In genomic region chr16:2238396-2239230, GRCh38 we compare ENCODE assay signal across 13 cellular contexts. TPM values are rescaled to one million over a fixed set of nuclear protein-coding genes. Genes with fewer than 3 reads are reported as not detected.
A peak's percentile ranks its signal among the peaks of the same experiment; 100 is the strongest.
DNase-seq lines count a peak whose midpoint lies in the region; ATAC-seq, FAIRE-seq and TF ChIP-seq lines count a peak whose summit lies in the region.
"Had no signal": no experiment of that assay in that cellular context is flagged by ENCODE, and none has a peak within 500 bp of the region (broad histone marks: within the 10 kb centered on the region; RNA-seq: fewer than 3 reads in every experiment).

No MANE protein-coding gene starts in this region.

- TF ChIP-seq EP300 in SK-N-SH (IDR thresholded peaks at IDR 0.05; ENCODE audit: borderline replicate concordance in 1 of 2, low read depth in 1 of 2, low read length in 1 of 2) (no peak), H1 (IDR thresholded peaks at IDR 0.05; ENCODE audit: borderline replicate concordance in 1 of 2, low read depth in 2 of 2, low read length in 2 of 2) (no peak)

- no peak overlapping the region for H2BK15ac ChIP-seq in H1 (ENCODE audit: low read length)

- no peak overlapping the region for H3K14ac ChIP-seq in H1 (ENCODE audit: insufficient read length)

- no peak overlapping the region for H3K27ac Mint-ChIP-seq in stimulated activated memory B cell treated with anti-CD40 and anti-IgM and Interleukin-4, amounts not matched to agents 10 μg/mL and 1 μg/mL and 100 μg/mL, for 72 hours
- H3K27ac Mint-ChIP-seq: natural killer cell had no signal

- no peak overlapping the region for H2BK20ac ChIP-seq in H1 (ENCODE audit: low read length)

- peak in 1 of 2 experiments; percentile 16; a peak in 2 of 3 replicates for TF ChIP-seq POLR2A in H1 (IDR thresholded peaks at IDR 0.05; ENCODE audit: control extremely low read depth in 1 of 2, low read depth in 2 of 2, low read length in 2 of 2)

- H3K36me3 ChIP-seq in SK-N-SH (replicated peaks in 1 of 2; ENCODE audit: control insufficient read depth in 1 of 2, insufficient read depth in 2 of 2, low read length in 1 of 2) (peaks cover 8 to 36% of the 10 kb centered on the region in 2 experiments), H1 (ENCODE audit: control insufficient read depth in 2 of 4, insufficient read depth in 4 of 4, low read length in 3 of 4) (peaks cover 9 to 32% (median 13%) of the 10 kb centered on the region in 4 experiments; a peak in 7 of 8 replicates)

- no peaks in the 10 kb centered on the region for H3K27me3 ChIP-seq in SK-N-SH (ENCODE audit: insufficient read depth)
- H3K27me3 ChIP-seq in H1 (replicated peaks in 1 of 4; ENCODE audit: control insufficient read depth in 3 of 4, extremely low read depth in 1 of 4, insufficient read depth in 3 of 4, low read length in 3 of 4): peaks cover 4 to 20% (median 16%) of the 10 kb centered on the region in 4 experiments; a peak in 6 of 7 replicates
- H3K27me3 ChIP-seq: SJCRH30 had no signal

- H2AFZ ChIP-seq in SK-N-SH (ENCODE audit: low read depth) (no peak overlapping the region), H1 (ENCODE audit: low read length) (no peak overlapping the region)

- H2BK120ac ChIP-seq in H1 (replicated peaks; ENCODE audit: low read depth, low read length): no peak overlapping the region

- H4K20me1 ChIP-seq in SK-N-SH (ENCODE audit: insufficient read depth): no peaks in the 10 kb centered on the region
- peaks cover 0 to 18% of the 10 kb centered on the region in 2 experiments for H4K20me1 ChIP-seq in H1 (replicated peaks in 1 of 2; ENCODE audit: control insufficient read depth in 1 of 2, insufficient read depth in 2 of 2, low read length in 2 of 2)

- no peak overlapping the region for H3K56ac ChIP-seq in H1 (replicated peaks; ENCODE audit: insufficient read length, low read depth, low read length)

- no peak overlapping the region for H2AK5ac ChIP-seq in H1 (ENCODE audit: low read depth, low read length)

- H3K4ac ChIP-seq in H1 (replicated peaks; ENCODE audit: insufficient read length, low read depth, low read length): no peak overlapping the region

- H4K8ac ChIP-seq in H1 (ENCODE audit: extremely low read depth, insufficient read depth, low read length): peak overlapping the region; percentile 28; the same call in 1 of the 2 replicates

- CTCF ChIA-PET in SK-N-SH (lab: Yijun Ruan, JAX): interaction anchor here (0.9 to 1.2 kb wide), 2 partner anchors 13 to 235 kb away, joined by 5 read pairs; partner anchors contain the start of gene ECI1
- CTCF ChIA-PET in H1 (lab: Charles Lee; ENCODE audit: partially characterized antibody): interaction anchor here (0.6 to 1.8 kb wide), 11 partner anchors 8 to 190 kb away, joined by 3 to 11 read pairs (median 4); partner anchors contain the start of gene ECI1

- H2BK12ac ChIP-seq in H1 (ENCODE audit: low read depth, low read length): no peak overlapping the region

- no peak overlapping the region for H3K23ac ChIP-seq in H1 (ENCODE audit: insufficient read length)

- no peaks in the 10 kb centered on the region for H3K9me3 Mint-ChIP-seq in stimulated activated memory B cell treated with anti-CD40 and anti-IgM and Interleukin-4, amounts not matched to agents 10 μg/mL and 1 μg/mL and 100 μg/mL, for 72 hours
- H3K9me3 Mint-ChIP-seq: natural killer cell had no signal

- no peaks in the 10 kb centered on the region; the same call in 1 of the 2 replicates for H3K79me1 ChIP-seq in H1 (ENCODE audit: low read depth, low read length)

- no peaks in the 10 kb centered on the region for H3K9me2 ChIP-seq in SK-N-SH

- H3K36me3 Mint-ChIP-seq in stimulated activated memory B cell treated with anti-CD40 and anti-IgM and Interleukin-4, amounts not matched to agents 10 μg/mL and 1 μg/mL and 100 μg/mL, for 72 hours: peaks cover 38% of the 10 kb centered on the region
- H3K36me3 Mint-ChIP-seq: natural killer cell had no signal

- H4K91ac ChIP-seq in H1 (replicated peaks; ENCODE audit: insufficient read length, low read length): no peak overlapping the region

- H3K27ac ChIP-seq in SK-N-SH (ENCODE audit: low read depth in 2 of 2, low read length in 1 of 2) (no peak overlapping the region), H1 (ENCODE audit: low read depth, low read length) (no peak overlapping the region)
- H3K27ac ChIP-seq: SJCRH30 had no signal

- TF ChIP-seq CTCF in SK-N-SH (IDR thresholded peaks at IDR 0.05): no peak
- TF ChIP-seq CTCF in H1 (IDR thresholded peaks at IDR 0.05; ENCODE audit: control extremely low read depth in 1 of 3, insufficient read depth in 1 of 3, low read depth in 1 of 3, low read length in 3 of 3): peak in 1 of 3 experiments; percentile 20; a peak in 1 of 4 replicates

- DNase-seq in SK-N-SH (peak; percentile 41), H1 (ENCODE audit: low read depth in 1 of 2, low spot score in 2 of 2) (peak in 1 of 2 experiments; percentile 67)
- DNase-seq in activated CD4-positive, alpha-beta T cell treated with anti-CD3 and anti-CD28 coated beads for 4 hours: no peak
- DNase-seq: ACHN, activated T-cell treated with anti-CD3 and anti-CD28 coated beads for 4 hours, amygdala, natural killer cell, NCI-H526 treated with DMSO at 0.1 percent for 48 hours, SJCRH30 had no signal

- no peak for FAIRE-seq in H1 (lab: Jason Lieb, UNC)
- FAIRE-seq: H54 had no signal

- H3F3A ChIP-seq in SK-N-SH (replicated peaks; ENCODE audit: insufficient read depth): peaks cover 10% of the 10 kb centered on the region

- H3K4me3 Mint-ChIP-seq in stimulated activated memory B cell treated with anti-CD40 and anti-IgM and Interleukin-4, amounts not matched to agents 10 μg/mL and 1 μg/mL and 100 μg/mL, for 72 hours: no peak overlapping the region
- H3K4me3 Mint-ChIP-seq: natural killer cell had no signal

- H3K9me3 ChIP-seq in SK-N-SH (no peaks in the 10 kb centered on the region), H1 (ENCODE audit: insufficient read depth in 2 of 2, low read depth in 1 of 2, low read length in 1 of 2) (no peaks in the 10 kb centered on the region)
- H3K9me3 ChIP-seq: SJCRH30 had no signal

- no peak for TF ChIP-seq RAD21 in SK-N-SH (IDR thresholded peaks at IDR 0.05; ENCODE audit: low read length)
- peak in 1 of 2 experiments; percentile 22; a peak in 1 of 4 replicates for TF ChIP-seq RAD21 in H1 (IDR thresholded peaks at IDR 0.05 in 1 of 2, conservative IDR thresholded peaks at IDR 0.05 in 1 of 2; ENCODE audit: low read depth in 2 of 2, low read length in 2 of 2)

- H4K5ac ChIP-seq in H1 (ENCODE audit: insufficient read length, low read depth, low read length): no peak overlapping the region

- H3K27me3 Mint-ChIP-seq in stimulated activated memory B cell treated with anti-CD40 and anti-IgM and Interleukin-4, amounts not matched to agents 10 μg/mL and 1 μg/mL and 100 μg/mL, for 72 hours: no peaks in the 10 kb centered on the region

- H3K4me1 Mint-ChIP-seq in stimulated activated memory B cell treated with anti-CD40 and anti-IgM and Interleukin-4, amounts not matched to agents 10 μg/mL and 1 μg/mL and 100 μg/mL, for 72 hours: no peaks in the 10 kb centered on the region
- H3K4me1 Mint-ChIP-seq: natural killer cell had no signal

- H3K79me2 ChIP-seq in SK-N-SH (ENCODE audit: insufficient read depth): no peaks in the 10 kb centered on the region
- no peaks in the 10 kb centered on the region for H3K79me2 ChIP-seq in H1 (ENCODE audit: control insufficient read depth in 1 of 2, insufficient read depth in 2 of 2, low read length in 2 of 2)

- H3K23me2 ChIP-seq in H1 (ENCODE audit: low read depth, low read length): peaks cover 16% of the 10 kb centered on the region; the same call in 1 of the 2 replicates

- H3K4me3 ChIP-seq in SK-N-SH (ENCODE audit: low read depth in 2 of 2, low read length in 1 of 2) (no peak overlapping the region), H1 (ENCODE audit: extremely low read depth in 1 of 4, insufficient read depth in 2 of 4, low read depth in 3 of 4, low read length in 4 of 4) (no peak overlapping the region)
- H3K4me3 ChIP-seq: SJCRH30 had no signal

- no peak overlapping the region for H2BK5ac ChIP-seq in H1 (ENCODE audit: low read depth, low read length)

- H3K4me2 ChIP-seq in SK-N-SH (no peak overlapping the region), H1 (ENCODE audit: insufficient read depth in 1 of 2, low read depth in 2 of 2, low read length in 2 of 2) (peak overlapping the region; percentile 8 to 78; a peak in 3 of 4 replicates)

- no peak overlapping the region for H3K18ac ChIP-seq in H1 (ENCODE audit: extremely low read depth, low read length)

- POLR2A ChIA-PET in SK-N-SH (lab: Yijun Ruan, JAX): interaction anchor here (1.0 to 1.9 kb wide), 2 partner anchors 8 to 13 kb away, joined by 3 to 5 read pairs; partner anchors contain the start of gene ECI1
- POLR2A ChIA-PET in H1 (lab: Charles Lee; ENCODE audit: partially characterized antibody): interaction anchor here (0.6 to 8.6 kb wide), 20 partner anchors 11 to 277 kb away, joined by 3 to 181 read pairs (median 5); partner anchors contain the start of genes BRICD5, E4F1, ECI1 and TEDC2

- no peak overlapping the region for H3K9ac ChIP-seq in SK-N-SH
- H3K9ac ChIP-seq in H1 (replicated peaks in 1 of 4; ENCODE audit: extremely low read depth in 1 of 4, low read depth in 3 of 4, low read length in 3 of 4): no peak overlapping the region

- WGBS in SK-N-SH (ENCODE audit: low lambda C conversion rate): 87% methylated on average over 4 of the region's 22 CpGs
- WGBS in H1 (ENCODE audit: extremely low coverage in 1 of 2, insufficient coverage in 1 of 2, insufficient read length in 1 of 2, insufficient replicate concordance in 2 of 2, low coverage in 1 of 2, low lambda C conversion rate in 2 of 2, missing lambda C conversion rate in 1 of 2), 2 experiments: 64% methylated on average over 21 of the region's 22 CpGs; no CpG with 5 or more reads in 1 of the 2 experiments

- no peak for ATAC-seq in SK-N-SH treated with all-trans-retinoic acid at 6 μM for 48 hours
- ATAC-seq in stimulated activated memory B cell treated with anti-CD40 and anti-IgM and Interleukin-4, amounts not matched to agents 10 μg/mL and 1 μg/mL and 100 μg/mL, for 72 hours: peak; percentile 35
- ATAC-seq in HG03457 (IDR thresholded peaks at IDR 0.05; ENCODE audit: unreplicated experiment): no peak
- ATAC-seq: natural killer cell had no signal

- H3K4me1 ChIP-seq in SK-N-SH (ENCODE audit: control insufficient read depth in 1 of 2, insufficient read depth in 2 of 2, low read depth in 1 of 2, low read length in 1 of 2) (peaks cover 0 to 3% of the 10 kb centered on the region in 2 experiments; a peak in 1 of 4 replicates), H1 (replicated peaks in 1 of 4; ENCODE audit: control insufficient read depth in 3 of 4, insufficient read depth in 4 of 4, low read length in 3 of 4) (peaks cover 0 to 19% (median 10%) of the 10 kb centered on the region in 4 experiments; a peak in 5 of 7 replicates)
- H3K4me1 ChIP-seq: SJCRH30 had no signal

RNA-seq across cellular contexts. Expression of gene DNASE1L2, which starts 2.4 kb away (rescaled TPM):
- polyA plus RNA-seq in SK-N-SH (2012; rRNA removed): 2.4 and 2.5 TPM in 2 replicates
- polyA plus RNA-seq in SK-N-SH (2012; cell fraction: cytosol; rRNA removed): 0.31 and 0.63 TPM in 2 replicates
- polyA plus RNA-seq in SK-N-SH (2012; cell fraction: nucleus; rRNA removed): 15.1 and 20.3 TPM in 2 replicates
- 0.19 and 0.35 TPM in 2 replicates for total RNA-seq in H1 (2021; fragmentation: NEBNext Ultra II Directional; extraction: Animal tissue kit (Norgen Biotek cat#: 25700))
- polyA plus RNA-seq in H1 (2011; rRNA removed): 0.75 and 0.97 TPM in 2 replicates
- polyA plus RNA-seq in H1 (2011; cell fraction: cytosol; rRNA removed): 0.41 TPM
- polyA plus RNA-seq in H1 (2011; cell fraction: nucleus; rRNA removed): 2.0 TPM
- 0.20 to 0.64 TPM (median 0.42 TPM) in 4 replicates for polyA plus RNA-seq in H1 (2012, experiment 1 of 2)
- polyA plus RNA-seq in H1 (2012, experiment 2 of 2): 0.24 TPM
- 0.28 TPM for polyA plus RNA-seq in H1 (2013, experiment 1 of 2)
- 0.22 TPM for polyA plus RNA-seq in H1 (2013, experiment 2 of 2)
- 0.09 and 0.12 TPM in 2 replicates for polyA minus RNA-seq in H1 (2011; rRNA and poly(A)+ RNA removed)
- polyA minus RNA-seq in H1 (2011; cell fraction: cytosol; rRNA and poly(A)+ RNA removed): not detected
- polyA minus RNA-seq in H1 (2011; cell fraction: nucleus; rRNA and poly(A)+ RNA removed): 0.60 TPM

RNA-seq across cellular contexts. Expression of gene ECI1, which starts 12.8 kb away (rescaled TPM):
- polyA plus RNA-seq in SK-N-SH (2012; rRNA removed) (53.3 and 61.8 TPM in 2 replicates), H1 (2011; rRNA removed) (151 and 154 TPM in 2 replicates)
- 25.8 and 38.7 TPM in 2 replicates for polyA plus RNA-seq in SK-N-SH (2012; cell fraction: cytosol; rRNA removed)
- 72.9 and 107 TPM in 2 replicates for polyA plus RNA-seq in SK-N-SH (2012; cell fraction: nucleus; rRNA removed)
- total RNA-seq in H1 (2021; fragmentation: NEBNext Ultra II Directional; extraction: Animal tissue kit (Norgen Biotek cat#: 25700)): 79.5 and 80.0 TPM in 2 replicates
- 133 TPM for polyA plus RNA-seq in H1 (2011; cell fraction: cytosol; rRNA removed)
- polyA plus RNA-seq in H1 (2011; cell fraction: nucleus; rRNA removed): 128 TPM
- 67.8 to 120 TPM (median 104 TPM) in 4 replicates for polyA plus RNA-seq in H1 (2012, experiment 1 of 2)
- 83.0 TPM for polyA plus RNA-seq in H1 (2012, experiment 2 of 2)
- 59.9 TPM for polyA plus RNA-seq in H1 (2013, experiment 1 of 2)
- 52.9 TPM for polyA plus RNA-seq in H1 (2013, experiment 2 of 2)
- polyA minus RNA-seq in H1 (2011; rRNA and poly(A)+ RNA removed): 20.6 and 24.2 TPM in 2 replicates
- 42.8 TPM for polyA minus RNA-seq in H1 (2011; cell fraction: cytosol; rRNA and poly(A)+ RNA removed)
- polyA minus RNA-seq in H1 (2011; cell fraction: nucleus; rRNA and poly(A)+ RNA removed): 39.6 TPM

RNA-seq across cellular contexts. Expression of gene E4F1, which starts 15.2 kb away (rescaled TPM):
- polyA plus RNA-seq in SK-N-SH (2012; rRNA removed): 33.0 and 34.0 TPM in 2 replicates
- 6.1 and 11.4 TPM in 2 replicates for polyA plus RNA-seq in SK-N-SH (2012; cell fraction: cytosol; rRNA removed)
- 185 and 366 TPM in 2 replicates for polyA plus RNA-seq in SK-N-SH (2012; cell fraction: nucleus; rRNA removed)
- 21.9 and 22.2 TPM in 2 replicates for total RNA-seq in H1 (2021; fragmentation: NEBNext Ultra II Directional; extraction: Animal tissue kit (Norgen Biotek cat#: 25700))
- polyA plus RNA-seq in H1 (2011; rRNA removed): 27.0 and 34.2 TPM in 2 replicates
- polyA plus RNA-seq in H1 (2011; cell fraction: cytosol; rRNA removed): 31.8 TPM
- 122 TPM for polyA plus RNA-seq in H1 (2011; cell fraction: nucleus; rRNA removed)
- polyA plus RNA-seq in H1 (2012, experiment 1 of 2): 10.7 to 22.9 TPM (median 21.9 TPM) in 4 replicates
- polyA plus RNA-seq in H1 (2012, experiment 2 of 2): 12.4 TPM
- 15.0 TPM for polyA plus RNA-seq in H1 (2013, experiment 1 of 2)
- 11.6 TPM for polyA plus RNA-seq in H1 (2013, experiment 2 of 2)
- 7.6 and 10.1 TPM in 2 replicates for polyA minus RNA-seq in H1 (2011; rRNA and poly(A)+ RNA removed)
- polyA minus RNA-seq in H1 (2011; cell fraction: cytosol; rRNA and poly(A)+ RNA removed): 18.4 TPM
- 24.6 TPM for polyA minus RNA-seq in H1 (2011; cell fraction: nucleus; rRNA and poly(A)+ RNA removed)

RNA-seq across cellular contexts. Expression of gene PGP, which starts 24.0 kb away (rescaled TPM):
- 10.3 and 10.8 TPM in 2 replicates for polyA plus RNA-seq in SK-N-SH (2012; rRNA removed)
- 5.1 and 7.0 TPM in 2 replicates for polyA plus RNA-seq in SK-N-SH (2012; cell fraction: cytosol; rRNA removed)
- polyA plus RNA-seq in SK-N-SH (2012; cell fraction: nucleus; rRNA removed): 33.0 and 37.2 TPM in 2 replicates
- total RNA-seq in H1 (2021; fragmentation: NEBNext Ultra II Directional; extraction: Animal tissue kit (Norgen Biotek cat#: 25700)): 30.9 and 32.6 TPM in 2 replicates
- polyA plus RNA-seq in H1 (2011; rRNA removed): 55.9 and 63.9 TPM in 2 replicates
- 44.0 TPM for polyA plus RNA-seq in H1 (2011; cell fraction: cytosol; rRNA removed)
- polyA plus RNA-seq in H1 (2011; cell fraction: nucleus; rRNA removed): 81.1 TPM
- polyA plus RNA-seq in H1 (2012, experiment 1 of 2): 20.8 to 40.2 TPM (median 35.0 TPM) in 4 replicates
- polyA plus RNA-seq in H1 (2012, experiment 2 of 2): 26.7 TPM
- 54.8 TPM for polyA plus RNA-seq in H1 (2013, experiment 1 of 2)
- 48.7 TPM for polyA plus RNA-seq in H1 (2013, experiment 2 of 2)
- polyA minus RNA-seq in H1 (2011; rRNA and poly(A)+ RNA removed): 9.5 and 10.9 TPM in 2 replicates
- polyA minus RNA-seq in H1 (2011; cell fraction: cytosol; rRNA and poly(A)+ RNA removed): 18.8 TPM
- polyA minus RNA-seq in H1 (2011; cell fraction: nucleus; rRNA and poly(A)+ RNA removed): 28.7 TPM

RNA-seq across cellular contexts. Expression of gene BRICD5, which starts 27.9 kb away (rescaled TPM):
- polyA plus RNA-seq in SK-N-SH (2012; rRNA removed): 2.3 and 3.4 TPM in 2 replicates
- polyA plus RNA-seq in SK-N-SH (2012; cell fraction: cytosol; rRNA removed): 0.37 and 0.62 TPM in 2 replicates
- polyA plus RNA-seq in SK-N-SH (2012; cell fraction: nucleus; rRNA removed): 32.1 and 43.9 TPM in 2 replicates
- total RNA-seq in H1 (2021; fragmentation: NEBNext Ultra II Directional; extraction: Animal tissue kit (Norgen Biotek cat#: 25700)): 6.1 and 8.5 TPM in 2 replicates
- 8.6 and 14.2 TPM in 2 replicates for polyA plus RNA-seq in H1 (2011; rRNA removed)
- 9.8 TPM for polyA plus RNA-seq in H1 (2011; cell fraction: cytosol; rRNA removed)
- 97.1 TPM for polyA plus RNA-seq in H1 (2011; cell fraction: nucleus; rRNA removed)
- polyA plus RNA-seq in H1 (2012, experiment 1 of 2): 6.1 to 13.0 TPM (median 8.1 TPM) in 4 replicates
- polyA plus RNA-seq in H1 (2012, experiment 2 of 2): 12.6 TPM
- polyA plus RNA-seq in H1 (2013, experiment 1 of 2): 4.7 TPM
- 3.5 TPM for polyA plus RNA-seq in H1 (2013, experiment 2 of 2)
- 1.00 and 1.0 TPM in 2 replicates for polyA minus RNA-seq in H1 (2011; rRNA and poly(A)+ RNA removed)
- polyA minus RNA-seq in H1 (2011; cell fraction: cytosol; rRNA and poly(A)+ RNA removed): 3.2 TPM
- 9.2 TPM for polyA minus RNA-seq in H1 (2011; cell fraction: nucleus; rRNA and poly(A)+ RNA removed)

Comparison
In these comparisons a context has a peak if more than half of its experiments do, and no peak if none do; other contexts are left out.
1. Of the 17 proteins assayed by ChIP-seq in both H1 and SK-N-SH: peak only in H1: none; only in SK-N-SH: POLR2AphosphoS5; in both: none; in neither: 14; mixed calls (peak in some experiments, not most) for 2.